Comparison of ENCODE assay signal across 13 cellular contexts in the genomic region with DNA sequence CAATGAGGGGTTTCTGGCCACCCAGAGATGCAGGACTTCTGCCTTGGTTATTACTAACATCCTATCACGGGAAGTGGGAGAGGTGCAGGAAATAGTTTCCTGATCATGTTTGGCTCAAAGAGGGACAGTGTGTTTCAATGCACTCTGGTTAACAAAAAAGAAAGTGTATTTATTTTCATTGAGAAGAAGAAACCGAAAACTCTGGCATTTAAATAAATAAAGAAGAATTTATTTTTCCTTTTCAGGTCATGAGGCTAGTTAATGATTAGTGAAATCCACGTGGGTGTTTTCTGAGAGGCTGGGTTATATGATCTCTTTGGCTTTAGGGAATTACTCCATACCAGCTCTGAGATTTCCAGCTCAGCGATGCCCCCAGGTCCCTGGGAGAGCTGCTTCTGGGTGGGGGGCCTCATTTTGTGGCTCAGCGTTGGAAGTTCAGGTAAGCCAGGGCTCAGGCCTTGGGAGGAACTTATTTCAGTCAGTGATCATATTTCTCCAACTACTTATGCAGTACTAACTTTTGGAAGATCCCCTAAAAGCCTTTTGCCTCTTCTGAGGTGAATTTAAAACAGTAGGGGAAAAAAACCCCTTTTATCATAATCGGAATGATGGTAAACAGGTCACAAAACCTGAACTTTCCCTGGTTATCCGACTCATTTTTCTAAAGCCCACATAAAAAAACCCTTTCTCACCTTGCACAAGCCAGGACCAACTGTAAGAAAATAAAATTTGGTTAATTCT. TPM values are rescaled to one million over a fixed set of nuclear protein-coding genes. Genes with fewer than 3 reads are reported as not detected.
DNase-seq lines count a peak whose midpoint lies in the region; ATAC-seq, FAIRE-seq and TF ChIP-seq lines count a peak whose summit lies in the region.
"Had no signal": no experiment of that assay in that cellular context is flagged by ENCODE, and none has a peak within 500 bp of the region (broad histone marks: within the 10 kb centered on the region; RNA-seq: fewer than 3 reads in every experiment).

TSS of gene PLA1A (plus strand) at position 338 of the 741 bp plus-strand sequence. CDS start at position 367, 29 bp downstream.

- no peaks in the 10 kb centered on the region for H3K27me3 ChIP-seq in mesenchymal stem cell (ENCODE audit: control insufficient read depth in 1 of 2, insufficient read depth in 1 of 2, low read length in 2 of 2)

- H3K79me1 ChIP-seq in mesenchymal stem cell (replicated peaks; ENCODE audit: low read length, poor library complexity, severe bottlenecking): peaks cover 2% of the 10 kb centered on the region

- no peak within 1 kb of the TSS for H4K8ac ChIP-seq in mesenchymal stem cell (ENCODE audit: low read length)

- CTCF ChIA-PET in A549 (lab: Yijun Ruan, JAX): no interaction called here

- TF ChIP-seq POLR2A in A549 (IDR thresholded peaks at IDR 0.05; ENCODE audit: low read length): no peak
- TF ChIP-seq POLR2A in GM19099 (IDR thresholded peaks at IDR 0.05; ENCODE audit: extremely low read depth, insufficient read length, low read depth): peak; percentile 48

- TF ChIP-seq RAD21 in A549 (conservative IDR thresholded peaks at IDR 0.05 in 1 of 2, IDR thresholded peaks at IDR 0.05 in 1 of 2): no peak

- H3K36me3 Mint-ChIP-seq in chondrocyte (ENCODE audit: low read depth) (no peaks in the 10 kb centered on the region), HFFc6 (ENCODE audit: low read depth) (no peaks in the 10 kb centered on the region)

- H3K9ac ChIP-seq in mesenchymal stem cell (ENCODE audit: low read length): peak within 1 kb of the TSS; percentile 10

- H3K4me1 Mint-ChIP-seq in chondrocyte (ENCODE audit: low read depth) (peaks cover 23% of the 10 kb centered on the region), HFFc6 (ENCODE audit: low read depth) (peaks cover 14% of the 10 kb centered on the region)

- H3K4me2 ChIP-seq in A549 (peak within 1 kb of the TSS; percentile 30), mesenchymal stem cell (ENCODE audit: low read length, poor library complexity, severe bottlenecking) (peak within 1 kb of the TSS; percentile 57)

- H3K27me3 Mint-ChIP-seq in chondrocyte (ENCODE audit: low read depth) (peaks cover 1% of the 10 kb centered on the region), HFFc6 (ENCODE audit: insufficient read depth) (peaks cover 6% of the 10 kb centered on the region)

- DNase-seq in A549 (ENCODE audit: low read depth in 1 of 2, low spot score in 1 of 2): peak in 1 of 2 experiments; percentile 19
- no peak for DNase-seq in chondrocyte (ENCODE audit: low spot score)
- DNase-seq in mesenchymal stem cell: no peak
- DNase-seq in NCI-H524 (lab: John Stamatoyannopoulos, UW): no peak
- no peak for DNase-seq in HFFc6
- DNase-seq: AML-193; NCI-H345; stimulated activated naive CD8-positive, alpha-beta T cell treated with anti-CD3 and anti-CD28 coated beads, Interleukin-15, Interleukin-2, amounts not matched to agents 100 U/mL and 50 U/mL, for 24 hours had no signal

- H3K4me3 ChIP-seq in A549: no peak within 1 kb of the TSS
- no peak within 1 kb of the TSS for H3K4me3 ChIP-seq in mesenchymal stem cell (ENCODE audit: insufficient read depth in 1 of 2, low read depth in 1 of 2, low read length in 2 of 2)
- H3K4me3 ChIP-seq: SK-N-MC had no signal

- no peak within 1 kb of the TSS for H3K4ac ChIP-seq in mesenchymal stem cell (ENCODE audit: low read depth in 1 of 2, low read length in 2 of 2)

- H3K18ac ChIP-seq in mesenchymal stem cell (ENCODE audit: low read depth in 1 of 2, low read length in 2 of 2): peak within 1 kb of the TSS in 1 of 2 experiments; percentile 35

- H3K4me1 ChIP-seq in A549: peaks cover 8% of the 10 kb centered on the region; the same call in 2 of the 3 replicates
- peaks cover 21% of the 10 kb centered on the region for H3K4me1 ChIP-seq in mesenchymal stem cell (ENCODE audit: control insufficient read depth, insufficient read depth, low read depth, low read length)

- H2AFZ ChIP-seq in mesenchymal stem cell (ENCODE audit: low read depth, low read length): no peak within 1 kb of the TSS

- ATAC-seq in A549 (no peak), HG02885 (IDR thresholded peaks at IDR 0.05; ENCODE audit: poor library complexity, unreplicated experiment) (no peak), HG02981 (IDR thresholded peaks at IDR 0.05; ENCODE audit: unreplicated experiment) (no peak)

- H3K14ac ChIP-seq in mesenchymal stem cell (ENCODE audit: low read length in 2 of 2): no peak within 1 kb of the TSS

- no peaks in the 10 kb centered on the region for H3K36me3 ChIP-seq in mesenchymal stem cell (ENCODE audit: control insufficient read depth in 1 of 2, insufficient read depth in 2 of 2, low read depth in 1 of 2, low read length in 2 of 2)

- TF ChIP-seq CTCF in A549 (IDR thresholded peaks at IDR 0.05): no peak
- TF ChIP-seq CTCF in chondrocyte (IDR thresholded peaks at IDR 0.05): no peak
- TF ChIP-seq CTCF in HFFc6 (IDR thresholded peaks at IDR 0.05): no peak

- H3K9me3 Mint-ChIP-seq in chondrocyte (ENCODE audit: low read depth) (no peaks in the 10 kb centered on the region), HFFc6 (no peaks in the 10 kb centered on the region)

- POLR2A ChIA-PET in A549 (lab: Yijun Ruan, JAX): no interaction called here

- no peak within 1 kb of the TSS for H4K91ac ChIP-seq in mesenchymal stem cell (ENCODE audit: low read length)

- 55% methylated on average over 7 of the region's 7 CpGs for WGBS in A549 (ENCODE audit: missing lambda C conversion rate)
- WGBS in mesenchymal stem cell: 73% methylated on average over 4 of the region's 7 CpGs

- H2BK120ac ChIP-seq in mesenchymal stem cell (ENCODE audit: low read depth, low read length): no peak within 1 kb of the TSS

- no peak for TF ChIP-seq EP300 in A549 (IDR thresholded peaks at IDR 0.05)

- no peak within 1 kb of the TSS for H2BK15ac ChIP-seq in mesenchymal stem cell (ENCODE audit: low read depth, poor library complexity, severe bottlenecking)

- H3K4me3 Mint-ChIP-seq in chondrocyte (ENCODE audit: unreplicated experiment) (no peak within 1 kb of the TSS), HFFc6 (no peak within 1 kb of the TSS)

- H2AK5ac ChIP-seq in mesenchymal stem cell (ENCODE audit: low read length, severe bottlenecking): peak within 1 kb of the TSS; percentile 50

- peak within 1 kb of the TSS in 1 of 2 experiments; percentile 53; a peak in 2 of 6 replicates for H3K27ac ChIP-seq in A549
- H3K27ac ChIP-seq in mesenchymal stem cell (ENCODE audit: low read length, poor library complexity, severe bottlenecking): peak within 1 kb of the TSS; percentile 89
- H3K27ac ChIP-seq: SK-N-MC had no signal

- peak within 1 kb of the TSS in 1 of 2 experiments; percentile 11 for H2BK12ac ChIP-seq in mesenchymal stem cell (ENCODE audit: low read length in 2 of 2)

- no peak within 1 kb of the TSS for H3K23ac ChIP-seq in mesenchymal stem cell (ENCODE audit: low read length in 2 of 2)

- H3K9me3 ChIP-seq in A549 (no peaks in the 10 kb centered on the region), mesenchymal stem cell (ENCODE audit: control insufficient read depth, low read length) (no peaks in the 10 kb centered on the region)

- peak within 1 kb of the TSS; percentile 93 for H2BK5ac ChIP-seq in mesenchymal stem cell (ENCODE audit: low read depth, low read length, poor library complexity, severe bottlenecking)

- FAIRE-seq in A549 (lab: Jason Lieb, UNC): no peak

- peak within 1 kb of the TSS; percentile 56 for H3K27ac Mint-ChIP-seq in chondrocyte (ENCODE audit: unreplicated experiment)
- H3K27ac Mint-ChIP-seq in HFFc6: no peak within 1 kb of the TSS

TF ChIP-seq in A549, 52 proteins besides CTCF, POLR2A, EP300 and RAD21:
- TF ChIP-seq NPAS2 (CRISPR knock-in tag; IDR thresholded peaks at IDR 0.05; ENCODE audit: borderline replicate concordance): no peak
- TF ChIP-seq SMC3 (IDR thresholded peaks at IDR 0.05): no peak
- no peak for TF ChIP-seq PBX3 (IDR thresholded peaks at IDR 0.05)
- no peak for TF ChIP-seq MAZ (IDR thresholded peaks at IDR 0.05; ENCODE audit: borderline replicate concordance, low read depth, low read length)
- no peak for TF ChIP-seq NFE2L2 (conservative IDR thresholded peaks at IDR 0.05; ENCODE audit: low read length)
- TF ChIP-seq ZNF302 (CRISPR knock-in tag; IDR thresholded peaks at IDR 0.05): no peak
- TF ChIP-seq, protein P1, sequence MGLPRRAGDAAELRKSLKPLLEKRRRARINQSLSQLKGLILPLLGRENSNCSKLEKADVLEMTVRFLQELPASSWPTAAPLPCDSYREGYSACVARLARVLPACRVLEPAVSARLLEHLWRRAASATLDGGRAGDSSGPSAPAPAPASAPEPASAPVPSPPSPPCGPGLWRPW (IDR thresholded peaks at IDR 0.05): no peak

RNA-seq across cellular contexts. Expression of gene PLA1A, which starts in this region (rescaled TPM):
- polyA plus RNA-seq in A549 (2011; rRNA removed) (0.18 and 0.41 TPM in 2 replicates), A549 (2017; fragmentation: RNase III; extraction: RNeasy Plus Mini Kit Qiagen cat#74134 plus additional on column Dnase treatment) (0.12 to 0.17 TPM (median 0.12 TPM) in 3 replicates)
- polyA plus RNA-seq in A549 (2012; cell fraction: cytosol; rRNA removed): 0.03 and 0.12 TPM in 2 replicates
- polyA plus RNA-seq in A549 (2012; cell fraction: nucleus; rRNA removed): 0.10 TPM in 1 of 2 replicates, not detected in the other
- 0.39 and 1.4 TPM in 2 replicates for polyA minus RNA-seq in A549 (2011; rRNA and poly(A)+ RNA removed)
- total RNA-seq in chondrocyte: 0.55 to 0.92 TPM (median 0.82 TPM) in 3 replicates
- 0.10 TPM for polyA plus RNA-seq in mesenchymal stem cell (2013, experiment 1 of 2)
- polyA plus RNA-seq in mesenchymal stem cell (2013, experiment 2 of 2): 0.12 TPM
- total RNA-seq in HFFc6 (2021; fragmentation: NEBNext Ultra II Directional; extraction: Animal tissue kit (Norgen Biotek cat#: 25700)): not detected
- total RNA-seq: LHCN-M2 had no signal
